Comparison of ENCODE assay signal across 8 cellular contexts in genomic region chr1:206544562-206545257, GRCh38. TPM values are rescaled to one million over a fixed set of nuclear protein-coding genes. Genes with fewer than 3 reads are reported as not detected.
A peak's percentile ranks its signal among the peaks of the same experiment; 100 is the strongest.
DNase-seq lines count a peak whose midpoint lies in the region; ATAC-seq, FAIRE-seq and TF ChIP-seq lines count a peak whose summit lies in the region.

No MANE protein-coding gene starts in this region.

- FAIRE-seq in keratinocyte (lab: Jason Lieb, UNC) = no peak

- peaks cover 0 to 8% of the 10 kb centered on the region in 2 donors for H3K4me1 ChIP-seq in breast epithelium
- peaks cover 3% of the 10 kb centered on the region for H3K4me1 ChIP-seq in keratinocyte (ENCODE audit: control insufficient read depth, extremely low read depth, insufficient read depth, low read length)

- H3K9me3 ChIP-seq in WERI-Rb-1 (ENCODE audit: severe bottlenecking) = no peaks in the 10 kb centered on the region
- H3K9me3 ChIP-seq in breast epithelium = no peaks in the 10 kb centered on the region
- no peaks in the 10 kb centered on the region for H3K9me3 ChIP-seq in keratinocyte (ENCODE audit: control insufficient read depth, low read depth, low read length)

- H3K4me3 ChIP-seq in WERI-Rb-1 (ENCODE audit: low read depth, low read length) = no peak overlapping the region
- H3K4me3 ChIP-seq in breast epithelium = no peak overlapping the region
- H3K4me3 ChIP-seq in keratinocyte (ENCODE audit: control insufficient read depth in 2 of 3, extremely low read depth in 1 of 3, insufficient read depth in 2 of 3, low read depth in 1 of 3, low read length in 3 of 3) = no peak overlapping the region

- ATAC-seq in GM19351 (IDR thresholded peaks at IDR 0.05; ENCODE audit: unreplicated experiment) (peak; percentile 57), GM19328 (IDR thresholded peaks at IDR 0.05; ENCODE audit: unreplicated experiment) (no peak)

- H3K36me3 ChIP-seq in WERI-Rb-1 (no peaks in the 10 kb centered on the region; the same call in 1 of the 2 replicates), breast epithelium (no peaks in the 10 kb centered on the region), keratinocyte (ENCODE audit: control insufficient read depth in 2 of 2, extremely low read depth in 1 of 2, insufficient read depth in 2 of 2, low read length in 2 of 2) (peaks cover 0 to 1% of the 10 kb centered on the region in 2 experiments)

- H2AFZ ChIP-seq in keratinocyte (ENCODE audit: control insufficient read depth, low read length) = no peak overlapping the region

- H3K4me2 ChIP-seq in keratinocyte (ENCODE audit: control insufficient read depth, extremely low read depth, insufficient read depth, low read depth, low read length) = no peak overlapping the region

- dilution Hi-C loops in keratinocyte (cut with MboI; ENCODE audit: extremely low pct_ligation_motif_present, low sequenced_read_pairs) = no loop called here

- H4K20me1 ChIP-seq in keratinocyte (ENCODE audit: control insufficient read depth, extremely low read depth, insufficient read depth, low read length) = no peaks in the 10 kb centered on the region

- H3K9ac ChIP-seq in keratinocyte (ENCODE audit: control insufficient read depth, extremely low read depth, insufficient read depth, low read length) = no peak overlapping the region

- TF ChIP-seq CTCF in WERI-Rb-1 (IDR thresholded peaks at IDR 0.05; ENCODE audit: low read depth, low read length) (peak; percentile 94), breast epithelium (IDR thresholded peaks at IDR 0.05) (peak; percentile 43 to 72 (median 59)), keratinocyte (optimal IDR thresholded peaks at IDR 0.05 in 1 of 3, IDR thresholded peaks at IDR 0.05 in 1 of 3, conservative IDR thresholded peaks at IDR 0.05 in 1 of 3; ENCODE audit: extremely low read depth in 1 of 3, insufficient read depth in 2 of 3, low read length in 3 of 3) (peak; percentile 87)

- H3K79me2 ChIP-seq in keratinocyte (ENCODE audit: control insufficient read depth, insufficient read depth, low read length) = no peaks in the 10 kb centered on the region

- no peaks in the 10 kb centered on the region for H3K9me1 ChIP-seq in keratinocyte (ENCODE audit: control insufficient read depth, extremely low read depth, insufficient read depth, low read length)

- DNase-seq in AG20443 (ENCODE audit: low spot score) (peak; percentile 91), NCI-H1930 (lab: John Stamatoyannopoulos, UW) (peak; percentile 27 to 35), WERI-Rb-1 (peak; percentile 96), breast epithelium (ENCODE audit: low spot score in 2 of 2) (peak in 1 of 2 donors; percentile 71), keratinocyte (ENCODE audit: low read depth, low spot score) (no peak)
- peak; percentile 88 to 91 for DNase-seq in stimulated activated CD4-positive, alpha-beta T cell treated with anti-CD3 and anti-CD28 coated beads, Interleukin-2, amount 100 ng/mL, for 48 hours

- H3K27ac ChIP-seq in WERI-Rb-1 (peak overlapping the region; percentile 60), breast epithelium (no peak overlapping the region), keratinocyte (ENCODE audit: control insufficient read depth, insufficient read depth, low read length) (no peak overlapping the region)

- no peak for TF ChIP-seq POLR2A in breast epithelium (IDR thresholded peaks at IDR 0.05)

- H3K27me3 ChIP-seq in WERI-Rb-1 (ENCODE audit: insufficient read depth, low read depth, severe bottlenecking) = no peaks in the 10 kb centered on the region
- H3K27me3 ChIP-seq in breast epithelium = no peaks in the 10 kb centered on the region
- H3K27me3 ChIP-seq in keratinocyte (ENCODE audit: control insufficient read depth, extremely low read depth, insufficient read depth, low read length) = no peaks in the 10 kb centered on the region

- intact Hi-C loops in breast epithelium (cut with DNase I; ENCODE audit: low total_unique reads) = no loop called here

RNA-seq across cellular contexts. Expression of gene RASSF5, which starts 37.4 kb away (rescaled TPM):
- total RNA-seq in breast epithelium = 10 to 100 TPM; 11.0 to 17.0 (median 11.1) TPM
- polyA plus RNA-seq in keratinocyte = 2.1 to 2.5 TPM (median 2.4 TPM) in 3 replicates
- polyA plus RNA-seq in keratinocyte (2011; ENCODE audit: low read depth) = 16.8 TPM
- 2.6 and 3.1 TPM in 2 replicates for polyA plus RNA-seq in keratinocyte (2011; cell fraction: cytosol; rRNA removed)
- 5.8 and 5.9 TPM in 2 replicates for polyA plus RNA-seq in keratinocyte (2011; cell fraction: nucleus; rRNA removed)
- polyA plus RNA-seq in keratinocyte (2012; ENCODE audit: low replicate concordance) = 2.0 and 28.9 TPM in 2 replicates
- polyA minus RNA-seq in keratinocyte = 3.2 to 6.7 TPM (median 3.9 TPM) in 3 replicates
- 4.4 TPM for polyA minus RNA-seq in keratinocyte (2011; cell fraction: cytosol; rRNA and poly(A)+ RNA removed)
- 3.1 and 6.7 TPM in 2 replicates for polyA minus RNA-seq in keratinocyte (2011; cell fraction: nucleus; rRNA and poly(A)+ RNA removed)
